8 cellular contexts compared by ENCODE assay signal in genomic region chr7:98168181-98168903, GRCh38. TPM values are rescaled to one million over a fixed set of nuclear protein-coding genes. Genes with fewer than 3 reads are reported as not detected.
DNase-seq lines count a peak whose midpoint lies in the region; ATAC-seq and TF ChIP-seq lines count a peak whose summit lies in the region.

No MANE protein-coding gene starts in this region.

- peaks cover 6 to 12% of the 10 kb centered on the region in 2 experiments; a peak in 2 of 3 replicates for H3K36me3 ChIP-seq in HEK293 (ENCODE audit: control insufficient read depth in 2 of 2, insufficient read depth in 1 of 2, low read length in 2 of 2)
- peaks cover 0 to 22% of the 10 kb centered on the region in 2 donors for H3K36me3 ChIP-seq in left lung

- H3K27ac ChIP-seq in HEK293 (ENCODE audit: extremely low read depth, low read depth, low read length) (no peak overlapping the region), left lung (no peak overlapping the region)

- H3K9me3 ChIP-seq in HEK293 (ENCODE audit: control insufficient read depth, insufficient read depth, low read depth, low read length): no peaks in the 10 kb centered on the region
- no peaks in the 10 kb centered on the region for H3K9me3 ChIP-seq in left lung

- TF ChIP-seq CTCF in HEK293 (tag by site-specific recombination; IDR thresholded peaks at IDR 0.05): peak; percentile 40; the same call in 1 of the 2 replicates
- peak; percentile 89 for TF ChIP-seq CTCF in choroid plexus epithelial cell (conservative IDR thresholded peaks at IDR 0.05; ENCODE audit: low read depth, low read length)
- TF ChIP-seq CTCF in left lung (IDR thresholded peaks at IDR 0.05): peak; percentile 71 to 79

- intact Hi-C loops in left lung (cut with DNase I): loop anchor here (5.0 to 10.0 kb wide), 2 partner anchors 144 to 146 kb away; no protein-coding TSS in a partner anchor

- CTCF ChIA-PET in HEK293 (lab: Yijun Ruan, JAX): interaction anchor here (0.6 to 13.8 kb wide), 54 partner anchors 9 to 1051 kb away, joined by 3 to 533 read pairs (median 4); partner anchors contain the start of genes BHLHA15, LMTK2 and SDHAF3

- H3K4me1 ChIP-seq in HEK293 (ENCODE audit: control insufficient read depth, insufficient read depth, low read length) (no peaks in the 10 kb centered on the region), left lung (peaks cover 7 to 11% of the 10 kb centered on the region in 2 donors)

- peak; percentile 83 for ATAC-seq in left lung
- no peak for ATAC-seq in GM18858 (IDR thresholded peaks at IDR 0.05; ENCODE audit: unreplicated experiment)

- no peaks in the 10 kb centered on the region for H3K27me3 ChIP-seq in left lung

- H3K4me3 ChIP-seq in HEK293 (ENCODE audit: low read depth, low read length) (no peak overlapping the region), choroid plexus epithelial cell (ENCODE audit: low read depth, low read length) (no peak overlapping the region), left lung (no peak overlapping the region)

- DNase-seq in ELR (ENCODE audit: low read depth) (peak; percentile 70), NCI-H2107 (lab: John Stamatoyannopoulos, UW) (peak; percentile 79), choroid plexus epithelial cell (ENCODE audit: low read depth) (peak; percentile 74), left lung (no peak)
- peak; percentile 33 to 60 for DNase-seq in activated CD4-positive, alpha-beta T cell treated with anti-CD3 and anti-CD28 coated beads for 24 hours (ENCODE audit: low read depth in 2 of 2)
- peak; percentile 30 to 51 (median 44) for DNase-seq in stimulated activated CD4-positive, alpha-beta T cell treated with anti-CD3 and anti-CD28 coated beads, TNF-alpha, amount 100 ng/mL, for 48 hours (ENCODE audit: low read depth in 3 of 3)

- POLR2A ChIA-PET in HEK293 (lab: Yijun Ruan, JAX): no interaction called here

TF ChIP-seq in HEK293, 187 proteins besides CTCF, POLR2A, EP300 and RAD21:
- TF ChIP-seq ZNF654 (tag by site-specific recombination; IDR thresholded peaks at IDR 0.05; ENCODE audit: low read depth) (peak; percentile 97), ZBTB44 (tag by site-specific recombination; IDR thresholded peaks at IDR 0.05) (no peak), ZBTB48 (tag by site-specific recombination; IDR thresholded peaks at IDR 0.05) (no peak), ZEB2 (tag by site-specific recombination; IDR thresholded peaks at IDR 0.05) (peak; percentile 80), ZNF18 (tag by site-specific recombination; IDR thresholded peaks at IDR 0.05) (no peak), PRDM1 (tag by site-specific recombination; IDR thresholded peaks at IDR 0.05) (no peak), KLF9 (tag by site-specific recombination; IDR thresholded peaks at IDR 0.05; ENCODE audit: low read depth) (no peak), ZNF629 (tag by site-specific recombination; IDR thresholded peaks at IDR 0.05) (0 out of 2 replicates have a peak, but pooled peaks have one; percentile 14), ZNF610 (tag by site-specific recombination; IDR thresholded peaks at IDR 0.05; ENCODE audit: borderline replicate concordance) (peak; percentile 58; the same call in 1 of the 2 replicates), TRIM28 (IDR thresholded peaks at IDR 0.05; ENCODE audit: borderline replicate concordance, low read length) (no peak), HOXA7 (CRISPR knock-in tag; IDR thresholded peaks at IDR 0.05; ENCODE audit: borderline replicate concordance) (no peak), REPIN1 (tag by site-specific recombination; IDR thresholded peaks at IDR 0.05; ENCODE audit: low read depth) (no peak), ZNF341 (tag by site-specific recombination; IDR thresholded peaks at IDR 0.05; ENCODE audit: low read depth) (no peak), SCRT2 (tag by site-specific recombination; IDR thresholded peaks at IDR 0.05) (peak; percentile 97), SCRT1 (tag by site-specific recombination; IDR thresholded peaks at IDR 0.05; ENCODE audit: borderline replicate concordance) (peak; percentile 85), ZBTB20 (tag by site-specific recombination; IDR thresholded peaks at IDR 0.05) (no peak), ZFHX2 (tag by site-specific recombination; conservative IDR thresholded peaks at IDR 0.05) (0 out of 2 replicates have a peak, but pooled peaks have one; percentile 12), ZNF626 (tag by site-specific recombination; IDR thresholded peaks at IDR 0.05) (no peak), YY2 (tag by site-specific recombination; IDR thresholded peaks at IDR 0.05) (no peak), MEIS1 (CRISPR knock-in tag; IDR thresholded peaks at IDR 0.05; ENCODE audit: borderline replicate concordance) (no peak), PATZ1 (tag by site-specific recombination; IDR thresholded peaks at IDR 0.05) (no peak), ZNF561 (tag by site-specific recombination; IDR thresholded peaks at IDR 0.05; ENCODE audit: borderline replicate concordance) (0 out of 2 replicates have a peak, but pooled peaks have one; percentile 48), ZFP3 (tag by site-specific recombination; IDR thresholded peaks at IDR 0.05; ENCODE audit: low read depth) (no peak), SP7 (tag by site-specific recombination; IDR thresholded peaks at IDR 0.05) (0 out of 2 replicates have a peak, but pooled peaks have one; percentile 25), ZNF660 (tag by site-specific recombination; IDR thresholded peaks at IDR 0.05) (0 out of 2 replicates have a peak, but pooled peaks have one; percentile 36), ZNF785 (tag by site-specific recombination; IDR thresholded peaks at IDR 0.05) (no peak), ZNF701 (tag by site-specific recombination; IDR thresholded peaks at IDR 0.05) (no peak), ZNF23 (tag by site-specific recombination; IDR thresholded peaks at IDR 0.05; ENCODE audit: borderline replicate concordance) (no peak), ZBTB26 (tag by site-specific recombination; optimal IDR thresholded peaks at IDR 0.05) (no peak), KLF8 (tag by site-specific recombination; IDR thresholded peaks at IDR 0.05) (0 out of 2 replicates have a peak, but pooled peaks have one; percentile 38), ZNF311 (tag by site-specific recombination; IDR thresholded peaks at IDR 0.05; ENCODE audit: borderline replicate concordance) (no peak)
TF ChIP-seq in HEK293: peak in this region for 11.

RNA-seq across cellular contexts. Expression of gene BHLHA15, which starts 42.9 kb away (rescaled TPM):
- total RNA-seq in left lung: 1 to 10 TPM in 1 of 2 donors, under 1 TPM in 1; 0.87 to 2.4 TPM

Comparison
In these comparisons a context has a peak if more than half of its experiments do, and no peak if none do; other contexts are left out.
1. DNase-seq: peak in ELR (single experiment), NCI-H2107 (single experiment), activated CD4-positive, alpha-beta T cell treated with anti-CD3 and anti-CD28 coated beads for 24 hours (2 of 2), choroid plexus epithelial cell (single experiment) and stimulated activated CD4-positive, alpha-beta T cell treated with anti-CD3 and anti-CD28 coated beads, TNF-alpha, amount 100 ng/mL, for 48 hours (3 of 3); none in left lung (0 of 2).
2. Peak in every context shown above with its lines, with median percentiles within 50 percentile points of each other: CTCF ChIP-seq.